Comparison of ENCODE assay signal across 8 cellular contexts in the genomic region with DNA sequence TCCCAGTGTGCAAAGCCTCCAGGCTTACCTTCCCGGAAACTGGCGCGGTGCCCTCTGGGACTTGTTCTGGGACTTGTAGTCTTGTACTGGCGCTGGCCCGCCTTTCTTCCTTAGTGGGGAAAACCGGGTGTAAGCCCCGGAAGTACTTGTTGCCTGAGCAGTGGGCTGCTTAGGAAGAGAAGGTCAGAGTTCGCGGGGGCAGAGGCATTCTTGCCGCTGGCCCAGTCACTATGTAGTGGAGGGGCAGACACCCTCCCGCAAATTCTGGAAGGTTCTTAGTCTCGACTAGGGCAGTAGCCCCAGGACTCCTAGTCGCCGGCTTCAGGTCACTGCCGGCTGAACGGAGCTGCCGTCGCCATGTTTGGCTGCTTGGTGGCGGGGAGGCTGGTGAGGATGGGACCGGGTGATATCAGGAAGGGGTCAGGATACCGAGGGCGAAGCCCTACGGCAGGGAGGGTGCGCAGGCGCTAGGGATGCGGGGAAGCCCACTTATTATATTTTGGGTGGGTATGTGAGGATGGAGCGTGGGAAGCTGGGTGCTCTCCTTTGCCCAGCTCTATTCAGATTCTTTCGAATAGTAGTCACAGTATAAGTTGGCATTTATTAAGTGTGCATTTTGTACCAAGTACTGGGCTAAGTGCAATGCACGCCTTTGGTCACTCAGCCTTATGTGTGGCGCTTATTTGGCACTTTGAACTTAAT. TPM values are rescaled to one million over a fixed set of nuclear protein-coding genes. Genes with fewer than 3 reads are reported as not detected.
A peak's percentile ranks its signal among the peaks of the same experiment; 100 is the strongest.
DNase-seq lines count a peak whose midpoint lies in the region; ATAC-seq, FAIRE-seq and TF ChIP-seq lines count a peak whose summit lies in the region.

Gene HIKESHI (plus strand): TSS at position 149 of the 702 bp plus-strand sequence. CDS start 209 bp downstream, at position 358.

- peak within 1 kb of the TSS; percentile 81 to 92 (median 89) for H3K4me3 ChIP-seq in HepG2 (replicated peaks in 1 of 3; ENCODE audit: insufficient read depth in 1 of 3, low read depth in 2 of 3, low read length in 3 of 3)

- H2AFZ ChIP-seq in HepG2 (ENCODE audit: low read length): peak within 1 kb of the TSS; percentile 95

- H3K9me3 Mint-ChIP-seq in CD14-positive monocyte: peaks cover 0 to 3% (median 0%) of the 10 kb centered on the region in 7 donors

- TF ChIP-seq POLR2A in HepG2 (IDR thresholded peaks at IDR 0.05; ENCODE audit: insufficient read depth in 1 of 2, low read depth in 2 of 2, low read length in 2 of 2): peak; percentile 84 to 92

- peak; percentile 76 for FAIRE-seq in HepG2 (lab: Jason Lieb, UNC)

- no peak for TF ChIP-seq RAD21 in HepG2 (CRISPR knock-in tag; IDR thresholded peaks at IDR 0.05)

- POLR2A ChIA-PET in HepG2 (lab: Yijun Ruan, JAX): interaction anchor here (1.0 kb wide), 1 partner anchor 654 kb away, joined by 4 read pairs; the partner anchor contains the start of gene TMEM126A

- H3K27me3 Mint-ChIP-seq in CD14-positive monocyte (ENCODE audit: low read depth in 3 of 3): peaks cover 0 to 3% (median 0%) of the 10 kb centered on the region in 3 donors

- peak within 1 kb of the TSS; percentile 81 for H3K27ac ChIP-seq in HepG2 (ENCODE audit: extremely low read length, insufficient read depth, low read length)

- H3K36me3 Mint-ChIP-seq in CD14-positive monocyte: peaks cover 2 to 9% of the 10 kb centered on the region in 2 donors

- H3K79me2 ChIP-seq in HepG2 (ENCODE audit: insufficient read depth, low read length): peaks cover 16% of the 10 kb centered on the region

- intact Hi-C loops in CD14-positive monocyte (cut with micrococcal nuclease): no loop called here
- intact Hi-C loops in HepG2 (cut with micrococcal nuclease; ENCODE audit: unreplicated experiment): loop anchor here (2.0 kb wide), 1 partner anchor 57 kb away; the partner anchor contains the start of gene EED

- peak within 1 kb of the TSS; percentile 75 for H3K9ac ChIP-seq in HepG2 (ENCODE audit: insufficient read depth, low read depth, low read length)

- H3K9me3 ChIP-seq in HepG2 (ENCODE audit: low read length): no peaks in the 10 kb centered on the region

- peak; percentile 98 for ATAC-seq in GM19397 (IDR thresholded peaks at IDR 0.05; ENCODE audit: unreplicated experiment)
- ATAC-seq in HG03571 (IDR thresholded peaks at IDR 0.05; ENCODE audit: unreplicated experiment): peak; percentile 99
- ATAC-seq in HepG2: peak; percentile 100

- CTCF ChIA-PET in HepG2 (lab: Yijun Ruan, JAX; ENCODE audit: low intra/inter-chr PET ratio, low total read pairs): no interaction called here

- peak within 1 kb of the TSS; percentile 62 for H3K4me2 ChIP-seq in HepG2 (ENCODE audit: low read depth, low read length)

- TF ChIP-seq EP300 in HepG2 (IDR thresholded peaks at IDR 0.05; ENCODE audit: low read depth in 2 of 2, low read length in 2 of 2) (peak in 1 of 2 experiments; percentile 62; a peak in 2 of 4 replicates), HepG2 (CRISPR knock-in tag; IDR thresholded peaks at IDR 0.05; ENCODE audit: borderline replicate concordance) (no peak)

- H3K36me3 ChIP-seq in HepG2 (replicated peaks in 1 of 2; ENCODE audit: control insufficient read depth in 1 of 2, insufficient read depth in 2 of 2, low read length in 2 of 2): no peaks in the 10 kb centered on the region

- no peaks in the 10 kb centered on the region for H4K20me1 ChIP-seq in HepG2 (ENCODE audit: insufficient read depth, low read length)

- no peaks in the 10 kb centered on the region; a peak in 1 of 5 replicates for H3K27me3 ChIP-seq in HepG2 (ENCODE audit: control insufficient read depth in 1 of 2, insufficient read depth in 2 of 2, low read length in 2 of 2)

- peak within 1 kb of the TSS; percentile 92 to 99 (median 96) for H3K27ac Mint-ChIP-seq in CD14-positive monocyte

- no peak for TF ChIP-seq CTCF in CD14-positive monocyte (IDR thresholded peaks at IDR 0.05)
- TF ChIP-seq CTCF in HepG2 (CRISPR knock-in tag; IDR thresholded peaks at IDR 0.05): no peak

- 0% methylated on average over 21 of the region's 30 CpGs for WGBS in HepG2 (ENCODE audit: low lambda C conversion rate)

- in situ Hi-C loops in HepG2 (cut with HindIII; ENCODE audit: extremely low pct_ligation_motif_present, low pct_unique_long_range_greater_than_20kb): no loop called here

- peak within 1 kb of the TSS; percentile 98 for H3K4me3 Mint-ChIP-seq in CD14-positive monocyte

- peaks cover 23% of the 10 kb centered on the region for H3K4me1 ChIP-seq in HepG2 (ENCODE audit: insufficient read depth, low read length)

- DNase-seq in CD14-positive monocyte (ENCODE audit: low spot score) (peak; percentile 96), NCI-H82 (lab: John Stamatoyannopoulos, UW) (peak; percentile 98), dermis microvascular lymphatic vessel endothelial cell (ENCODE audit: low read depth in 2 of 2) (peak; percentile 85 to 96), HepG2 (ENCODE audit: low spot score) (peak; percentile 98)
- DNase-seq in activated CD4-positive, alpha-beta T cell treated with anti-CD3 and anti-CD28 coated beads, Interleukin-2, amount 50 U/mL, for 48 hours: peak; percentile 96 to 98
- peak; percentile 92 for DNase-seq in stimulated activated CD4-positive, alpha-beta T cell treated with anti-CD3 and anti-CD28 coated beads, Interleukin-4, amount 100 ng/mL, for 1 hour

- peaks cover 12% of the 10 kb centered on the region for H3K4me1 Mint-ChIP-seq in CD14-positive monocyte

- no TSS peak for BruUV-seq in HepG2 (replicated peaks; lab: Mats Ljungman, UMichigan)

TF ChIP-seq in HepG2, 621 proteins besides CTCF, POLR2A, EP300 and RAD21 (continues in another document):
- TF ChIP-seq, protein P1, sequence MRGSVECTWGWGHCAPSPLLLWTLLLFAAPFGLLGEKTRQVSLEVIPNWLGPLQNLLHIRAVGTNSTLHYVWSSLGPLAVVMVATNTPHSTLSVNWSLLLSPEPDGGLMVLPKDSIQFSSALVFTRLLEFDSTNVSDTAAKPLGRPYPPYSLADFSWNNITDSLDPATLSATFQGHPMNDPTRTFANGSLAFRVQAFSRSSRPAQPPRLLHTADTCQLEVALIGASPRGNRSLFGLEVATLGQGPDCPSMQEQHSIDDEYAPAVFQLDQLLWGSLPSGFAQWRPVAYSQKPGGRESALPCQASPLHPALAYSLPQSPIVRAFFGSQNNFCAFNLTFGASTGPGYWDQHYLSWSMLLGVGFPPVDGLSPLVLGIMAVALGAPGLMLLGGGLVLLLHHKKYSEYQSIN (CRISPR knock-in tag; IDR thresholded peaks at IDR 0.05; ENCODE audit: borderline replicate concordance): no peak
- TF ChIP-seq FOXK1 (CRISPR knock-in tag; IDR thresholded peaks at IDR 0.05; ENCODE audit: borderline replicate concordance, low read depth) (peak; percentile 89), KDM4B (CRISPR knock-in tag; IDR thresholded peaks at IDR 0.05) (no peak), DMAP1 (CRISPR knock-in tag; IDR thresholded peaks at IDR 0.05) (peak; percentile 85), SMYD3 (CRISPR knock-in tag; IDR thresholded peaks at IDR 0.05) (no peak), TMF1 (CRISPR knock-in tag; IDR thresholded peaks at IDR 0.05; ENCODE audit: low read depth) (no peak), MIER2 (CRISPR knock-in tag; IDR thresholded peaks at IDR 0.05) (no peak; the same call in 1 of the 2 replicates), ZNF788 (CRISPR knock-in tag; IDR thresholded peaks at IDR 0.05; ENCODE audit: borderline replicate concordance) (peak; percentile 81; the same call in 1 of the 2 replicates), ZFP62 (CRISPR knock-in tag; IDR thresholded peaks at IDR 0.05) (peak; percentile 93; the same call in 1 of the 2 replicates), HHEX (CRISPR knock-in tag; IDR thresholded peaks at IDR 0.05) (no peak)
- TF ChIP-seq, protein P2, sequence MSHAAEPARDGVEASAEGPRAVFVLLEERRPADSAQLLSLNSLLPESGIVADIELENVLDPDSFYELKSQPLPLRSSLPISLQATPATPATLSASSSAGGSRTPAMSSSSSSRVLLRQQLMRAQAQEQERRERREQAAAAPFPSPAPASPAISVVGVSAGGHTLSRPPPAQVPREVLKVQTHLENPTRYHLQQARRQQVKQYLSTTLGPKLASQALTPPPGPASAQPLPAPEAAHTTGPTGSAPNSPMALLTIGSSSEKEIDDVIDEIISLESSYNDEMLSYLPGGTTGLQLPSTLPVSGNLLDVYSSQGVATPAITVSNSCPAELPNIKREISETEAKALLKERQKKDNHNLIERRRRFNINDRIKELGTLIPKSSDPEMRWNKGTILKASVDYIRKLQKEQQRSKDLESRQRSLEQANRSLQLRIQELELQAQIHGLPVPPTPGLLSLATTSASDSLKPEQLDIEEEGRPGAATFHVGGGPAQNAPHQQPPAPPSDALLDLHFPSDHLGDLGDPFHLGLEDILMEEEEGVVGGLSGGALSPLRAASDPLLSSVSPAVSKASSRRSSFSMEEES (CRISPR knock-in tag; IDR thresholded peaks at IDR 0.05): no peak; the same call in 1 of the 2 replicates

RNA-seq across cellular contexts. Expression of gene HIKESHI, which starts in this region (rescaled TPM):
- polyA plus RNA-seq in CD14-positive monocyte (10 to 100 TPM; 65.4 to 71.2 TPM), HepG2 (2011; rRNA removed) (66.6 and 74.8 TPM in 2 replicates)
- total RNA-seq in dermis microvascular lymphatic vessel endothelial cell (55.5 and 70.9 TPM in 2 replicates), HepG2 (2016; rRNA removed; fragmentation: Illumina TruSeq; extraction: Trizol) (67.8 and 75.2 TPM in 2 replicates)
- 83.1 and 102 TPM in 2 replicates for total RNA-seq in HepG2 (2016; cell fraction: cytosol; rRNA removed; fragmentation: Illumina TruSeq; extraction: Trizol; ENCODE audit: low read depth)
- total RNA-seq in HepG2 (2016; cell fraction: insoluble cytoplasmic fraction; rRNA removed; fragmentation: Illumina TruSeq; extraction: Trizol): 71.7 and 75.9 TPM in 2 replicates
- total RNA-seq in HepG2 (2016; cell fraction: membrane; rRNA removed; fragmentation: Illumina TruSeq; extraction: Trizol): 106 TPM in 2 replicates
- 29.7 and 37.3 TPM in 2 replicates for total RNA-seq in HepG2 (2016; cell fraction: nucleus; rRNA removed; fragmentation: Illumina TruSeq; extraction: Trizol)
- polyA plus RNA-seq in HepG2 (2011; cell fraction: cytosol; rRNA removed): 27.3 and 35.6 TPM in 2 replicates
- polyA plus RNA-seq in HepG2 (2011; cell fraction: nucleus; rRNA removed): 47.3 and 48.8 TPM in 2 replicates
- 30.1 and 37.1 TPM in 2 replicates for polyA plus RNA-seq in HepG2 (2012)
- 86.5 and 101 TPM in 2 replicates for polyA plus RNA-seq in HepG2 (2016; cell fraction: cytosol; fragmentation: Illumina TruSeq; extraction: Trizol; ENCODE audit: low read depth)
- polyA plus RNA-seq in HepG2 (2016; cell fraction: insoluble cytoplasmic fraction; fragmentation: Illumina TruSeq; extraction: Trizol; ENCODE audit: low read depth): 54.2 and 61.6 TPM in 2 replicates
- 78.5 and 91.4 TPM in 2 replicates for polyA plus RNA-seq in HepG2 (2016; cell fraction: membrane; fragmentation: Illumina TruSeq; extraction: Trizol; ENCODE audit: low read depth)
- 57.9 and 58.2 TPM in 2 replicates for polyA plus RNA-seq in HepG2 (2016; cell fraction: nucleus; fragmentation: Illumina TruSeq; extraction: Trizol; ENCODE audit: insufficient read depth, low read depth)
- 26.6 and 64.0 TPM in 2 replicates for polyA minus RNA-seq in HepG2 (2011; rRNA and poly(A)+ RNA removed; ENCODE audit: low replicate concordance)
- 10.0 and 12.8 TPM in 2 replicates for polyA minus RNA-seq in HepG2 (2011; cell fraction: cytosol; rRNA and poly(A)+ RNA removed)
- 19.8 and 24.1 TPM in 2 replicates for polyA minus RNA-seq in HepG2 (2011; cell fraction: nucleus; rRNA and poly(A)+ RNA removed)

Comparison
In these comparisons a context has a peak if more than half of its experiments do, and no peak if none do; other contexts are left out.
1. Peak in every context shown above with its lines: DNase-seq, ATAC-seq, H3K4me3 ChIP-seq and H3K27ac ChIP-seq.